ENCODE assay signal across 15 cellular contexts in genomic region chrX:134469481-134469880, GRCh38. TPM values are rescaled to one million over a fixed set of nuclear protein-coding genes. Genes with fewer than 3 reads are reported as not detected.
DNase-seq lines count a peak whose midpoint lies in the region; ATAC-seq and TF ChIP-seq lines count a peak whose summit lies in the region.
"Had no signal": no experiment of that assay in that cellular context is flagged by ENCODE, and none has a peak within 500 bp of the region (broad histone marks: within the 10 kb centered on the region; RNA-seq: fewer than 3 reads in every experiment).

No MANE protein-coding gene starts in this region.

- POLR2A ChIA-PET in MCF 10A (lab: Yijun Ruan, JAX) = no interaction called here

- H3K36me3 ChIP-seq in breast epithelium = no peaks in the 10 kb centered on the region
- no peaks in the 10 kb centered on the region for H3K36me3 ChIP-seq in vagina
- H3K36me3 ChIP-seq: colonic mucosa had no signal

- peaks cover 3% of the 10 kb centered on the region for H3K36me3 Mint-ChIP-seq in MCF 10A (ENCODE audit: insufficient read depth, unreplicated experiment)
- H3K36me3 Mint-ChIP-seq: IgD-negative memory B cell had no signal

- TF ChIP-seq POLR2A in breast epithelium (IDR thresholded peaks at IDR 0.05) = no peak
- TF ChIP-seq POLR2A in vagina (IDR thresholded peaks at IDR 0.05) = no peak

- no peaks in the 10 kb centered on the region for H3K9me3 Mint-ChIP-seq in MCF 10A (ENCODE audit: unreplicated experiment)
- H3K9me3 Mint-ChIP-seq: activated naive CD4-positive, alpha-beta T cell treated with anti-CD3 and anti-CD28 coated beads, Interleukin-2, amount 50 U/mL, for 24 hours; IgD-negative memory B cell; stimulated activated effector memory CD8-positive, alpha-beta T cell treated with anti-CD3 and anti-CD28 coated beads, Interleukin-12 subunit alpha, Interleukin-12 subunit beta, amount 100 ng/mL, for 72 hours had no signal

- BruUV-seq in MCF 10A (replicated peaks; lab: Mats Ljungman, UMichigan) = no TSS peak

- no peak overlapping the region for H3K4me3 ChIP-seq in breast epithelium
- H3K4me3 ChIP-seq in vagina = no peak overlapping the region
- H3K4me3 ChIP-seq: colonic mucosa, PC-9 had no signal

- H3K27ac Mint-ChIP-seq in MCF 10A (ENCODE audit: low read depth, unreplicated experiment) = no peak overlapping the region
- H3K27ac Mint-ChIP-seq: activated naive CD4-positive, alpha-beta T cell treated with anti-CD3 and anti-CD28 coated beads, Interleukin-2, amount 50 U/mL, for 24 hours; IgD-negative memory B cell; stimulated activated effector memory CD8-positive, alpha-beta T cell treated with anti-CD3 and anti-CD28 coated beads, Interleukin-12 subunit alpha, Interleukin-12 subunit beta, amount 100 ng/mL, for 72 hours had no signal

- peaks cover 2% of the 10 kb centered on the region for H3K27me3 Mint-ChIP-seq in MCF 10A (ENCODE audit: insufficient read depth, unreplicated experiment)
- H3K27me3 Mint-ChIP-seq: activated naive CD4-positive, alpha-beta T cell treated with anti-CD3 and anti-CD28 coated beads, Interleukin-2, amount 50 U/mL, for 24 hours; IgD-negative memory B cell had no signal

- H3K4me1 Mint-ChIP-seq in MCF 10A (ENCODE audit: insufficient read depth, unreplicated experiment) = no peaks in the 10 kb centered on the region
- H3K4me1 Mint-ChIP-seq: IgD-negative memory B cell; stimulated activated effector memory CD8-positive, alpha-beta T cell treated with anti-CD3 and anti-CD28 coated beads, Interleukin-12 subunit alpha, Interleukin-12 subunit beta, amount 100 ng/mL, for 72 hours had no signal

- H3K4me1 ChIP-seq in breast epithelium = no peaks in the 10 kb centered on the region
- H3K4me1 ChIP-seq in vagina = no peaks in the 10 kb centered on the region
- H3K4me1 ChIP-seq: colonic mucosa had no signal

- DNase-seq in MCF 10A (ENCODE audit: unreplicated experiment) (peak; percentile 24), breast epithelium (ENCODE audit: low spot score in 2 of 2) (no peak), epithelial cell of prostate (ENCODE audit: low read depth, low spot score) (no peak), stromal cell of bone marrow (ENCODE audit: low read depth) (peak; percentile 23), NCI-H510A (lab: John Stamatoyannopoulos, UW) (no peak), vagina (ENCODE audit: extremely low spot score in 2 of 2) (no peak)
- DNase-seq: colonic mucosa; left colon; PC-9; stimulated activated CD4-positive, alpha-beta T cell treated with anti-CD3 and anti-CD28 coated beads, Interleukin-2, amount 100 ng/mL, for 24 hours had no signal

- H3K27me3 ChIP-seq in breast epithelium (peaks cover 0 to 4% of the 10 kb centered on the region in 2 donors), vagina (no peaks in the 10 kb centered on the region)
- H3K27me3 ChIP-seq: colonic mucosa had no signal

- H3K9me3 ChIP-seq in breast epithelium = no peaks in the 10 kb centered on the region
- no peaks in the 10 kb centered on the region for H3K9me3 ChIP-seq in vagina
- H3K9me3 ChIP-seq: colonic mucosa had no signal

- intact Hi-C loops in MCF 10A (cut with micrococcal nuclease) (no loop called here), breast epithelium (cut with DNase I; ENCODE audit: low total_unique reads) (no loop called here), vagina (cut with DNase I) (no loop called here)

- no peak overlapping the region for H3K27ac ChIP-seq in breast epithelium
- peak overlapping the region; percentile 22 for H3K27ac ChIP-seq in epithelial cell of prostate
- no peak overlapping the region for H3K27ac ChIP-seq in vagina
- H3K27ac ChIP-seq: colonic mucosa, PC-9 had no signal

- no peak for TF ChIP-seq CTCF in MCF 10A (IDR thresholded peaks at IDR 0.05; ENCODE audit: unreplicated experiment)
- no peak for TF ChIP-seq CTCF in breast epithelium (IDR thresholded peaks at IDR 0.05)
- TF ChIP-seq CTCF in vagina (IDR thresholded peaks at IDR 0.05) = no peak

- CTCF ChIA-PET in MCF 10A (lab: Yijun Ruan, JAX) = no interaction called here

- ATAC-seq in SK-N-SH treated with all-trans-retinoic acid at 6 μM for 48 hours (peak; percentile 82), GM19035 (IDR thresholded peaks at IDR 0.05; ENCODE audit: unreplicated experiment) (no peak)
- ATAC-seq: left colon; stimulated activated effector memory CD8-positive, alpha-beta T cell treated with anti-CD3 and anti-CD28 coated beads, Interleukin-12 subunit alpha, Interleukin-12 subunit beta, amount 100 ng/mL, for 72 hours had no signal

- no peak overlapping the region for H3K4me3 Mint-ChIP-seq in MCF 10A (ENCODE audit: unreplicated experiment)
- H3K4me3 Mint-ChIP-seq: activated naive CD4-positive, alpha-beta T cell treated with anti-CD3 and anti-CD28 coated beads, Interleukin-2, amount 50 U/mL, for 24 hours; IgD-negative memory B cell; stimulated activated effector memory CD8-positive, alpha-beta T cell treated with anti-CD3 and anti-CD28 coated beads, Interleukin-12 subunit alpha, Interleukin-12 subunit beta, amount 100 ng/mL, for 72 hours had no signal

TF ChIP-seq in SK-N-SH treated with all-trans-retinoic acid at 6 μM for 48 hours, 23 proteins besides CTCF, POLR2A, EP300 and RAD21:
- TF ChIP-seq GLIS3 (CRISPR knock-in tag; IDR thresholded peaks at IDR 0.05) (no peak), ZFP30 (CRISPR knock-in tag; IDR thresholded peaks at IDR 0.05) (no peak)

RNA-seq across cellular contexts. Expression of gene HPRT1, which starts 9.5 kb away (rescaled TPM):
- total RNA-seq in MCF 10A (2022) = 48.4 and 49.1 TPM in 2 replicates
- 10 to 100 TPM in 2 of 3 donors, 1 to 10 TPM in 1; 8.0 to 15.1 (median 11.9) TPM for total RNA-seq in breast epithelium
- 14.5 TPM for total RNA-seq in vagina

Comparison
In these comparisons a context has a peak if more than half of its experiments do, and no peak if none do; other contexts are left out.
1. DNase-seq: peak in MCF 10A (single experiment) and stromal cell of bone marrow (single experiment); none in breast epithelium (0 of 2), epithelial cell of prostate (single experiment), NCI-H510A (single experiment) and vagina (0 of 2).